Comparison of ENCODE assay signal across 14 cellular contexts in genomic region chr12:2248087-2248900, GRCh38.
A peak's percentile ranks its signal among the peaks of the same experiment; 100 is the strongest.
DNase-seq lines count a peak whose midpoint lies in the region; ATAC-seq and TF ChIP-seq lines count a peak whose summit lies in the region.
"Had no signal": no experiment of that assay in that cellular context is flagged by ENCODE, and none has a peak within 500 bp of the region (broad histone marks: within the 10 kb centered on the region; RNA-seq: fewer than 3 reads in every experiment).

No MANE protein-coding gene starts in this region.

- BruUV-seq in mammary epithelial cell (replicated peaks; lab: Mats Ljungman, UMichigan): no TSS peak

- H3K9ac ChIP-seq in stomach smooth muscle (ENCODE audit: low read length in 2 of 2) (peak overlapping the region; percentile 36 to 75), mammary epithelial cell (ENCODE audit: insufficient read depth, low read length) (no peak overlapping the region)

- peak; percentile 47 for DNase-seq in DMS53 (lab: John Stamatoyannopoulos, UW)
- no peak for DNase-seq in DMS53 treated with DMSO at 0.1 percent for 48 hours (lab: John Stamatoyannopoulos, UW; ENCODE audit: unreplicated experiment)
- no peak for DNase-seq in activated B cell treated with CpG ODN at 0.5 μM for 24 hours
- no peak for DNase-seq in left ventricle myocardium superior
- DNase-seq in activated T-cell treated with anti-CD3 and anti-CD28 coated beads for 4 hours: no peak
- DNase-seq in mammary epithelial cell: no peak
- no peak for DNase-seq in NCI-H510A (lab: John Stamatoyannopoulos, UW)
- DNase-seq: activated naive CD4-positive, alpha-beta T cell; H9; natural killer cell; stimulated activated naive CD8-positive, alpha-beta T cell treated with anti-CD3 and anti-CD28 coated beads, Interleukin-15, Interleukin-2, amounts not matched to agents 100 U/mL and 50 U/mL, for 24 hours had no signal

- no peak overlapping the region for H3K4me2 ChIP-seq in mammary epithelial cell (ENCODE audit: insufficient read depth, low read depth, low read length)

- in situ Hi-C loops in mammary epithelial cell (cut with MboI; ENCODE audit: low sequenced_read_pairs in 2 of 2): no loop called here

- H3K4me3 Mint-ChIP-seq in activated B cell treated with CpG ODN at 0.5 μM for 24 hours: no peak overlapping the region
- H3K4me3 Mint-ChIP-seq: H9, natural killer cell had no signal

- 76% methylated on average over 10 of the region's 17 CpGs for WGBS in mammary epithelial cell (ENCODE audit: low coverage, missing lambda C conversion rate)

- intact Hi-C loops in activated B cell treated with CpG ODN at 0.5 μM for 24 hours (cut with micrococcal nuclease): no loop called here
- intact Hi-C loops in left ventricle myocardium superior (cut with micrococcal nuclease): no loop called here
- intact Hi-C loops in mammary epithelial cell (cut with micrococcal nuclease): no loop called here

- H3K9me3 ChIP-seq in stomach smooth muscle (ENCODE audit: control insufficient read depth in 2 of 2, low read length in 2 of 2) (no peaks in the 10 kb centered on the region), mammary epithelial cell (replicated peaks; ENCODE audit: insufficient read depth, low read length) (no peaks in the 10 kb centered on the region)

- peaks cover 62% of the 10 kb centered on the region for H3K4me1 ChIP-seq in stomach smooth muscle (ENCODE audit: control insufficient read depth, insufficient read depth, low read length)
- H3K4me1 ChIP-seq in mammary epithelial cell (ENCODE audit: insufficient read depth, low read length): peaks cover 5% of the 10 kb centered on the region

- ATAC-seq in activated B cell treated with CpG ODN at 0.5 μM for 24 hours (ENCODE audit: low read depth): no peak
- peak; percentile 49 for ATAC-seq in left ventricle myocardium superior
- ATAC-seq: stimulated activated naive CD8-positive, alpha-beta T cell treated with anti-CD3 and anti-CD28 coated beads, Interleukin-15, Interleukin-2, amounts not matched to agents 100 U/mL and 50 U/mL, for 24 hours had no signal

- no peaks in the 10 kb centered on the region for H3K36me3 Mint-ChIP-seq in activated B cell treated with CpG ODN at 0.5 μM for 24 hours (ENCODE audit: low read depth)
- H3K36me3 Mint-ChIP-seq: natural killer cell had no signal

- POLR2A ChIA-PET in activated B cell treated with CpG ODN at 0.5 μM for 24 hours (lab: Charles Lee): no interaction called here

- H3K27ac ChIP-seq in stomach smooth muscle (ENCODE audit: low read length): peak overlapping the region; percentile 78
- no peak overlapping the region for H3K27ac ChIP-seq in mammary epithelial cell (ENCODE audit: insufficient read depth, low read depth, low read length)
- H3K27ac ChIP-seq: 22Rv1, HL-60 had no signal

- dilution Hi-C loops in mammary epithelial cell (cut with HindIII; ENCODE audit: low sequenced_read_pairs): no loop called here

- peaks cover 50% of the 10 kb centered on the region for H3K4me1 Mint-ChIP-seq in activated B cell treated with CpG ODN at 0.5 μM for 24 hours
- H3K4me1 Mint-ChIP-seq: natural killer cell had no signal

- no peaks in the 10 kb centered on the region for H3K79me2 ChIP-seq in mammary epithelial cell (ENCODE audit: insufficient read depth, low read length)

- H3K4me3 ChIP-seq in stomach smooth muscle (ENCODE audit: low read length in 2 of 2) (peak overlapping the region; percentile 20 to 44), mammary epithelial cell (replicated peaks in 1 of 3; ENCODE audit: insufficient read depth in 1 of 3, low read depth in 2 of 3, low read length in 3 of 3) (no peak overlapping the region)

- H3K36me3 ChIP-seq in stomach smooth muscle (ENCODE audit: control insufficient read depth in 2 of 2, insufficient read depth in 2 of 2, low read length in 2 of 2) (peaks cover 0 to 3% of the 10 kb centered on the region in 2 donors), mammary epithelial cell (ENCODE audit: insufficient read depth, low read length) (no peaks in the 10 kb centered on the region)

- no peaks in the 10 kb centered on the region for H3K9me3 Mint-ChIP-seq in activated B cell treated with CpG ODN at 0.5 μM for 24 hours
- H3K9me3 Mint-ChIP-seq: H9, natural killer cell had no signal

- no peaks in the 10 kb centered on the region for H3K27me3 Mint-ChIP-seq in activated B cell treated with CpG ODN at 0.5 μM for 24 hours

- no peak for TF ChIP-seq CTCF in activated B cell treated with CpG ODN at 0.5 μM for 24 hours (IDR thresholded peaks at IDR 0.05)
- no peak for TF ChIP-seq CTCF in mammary epithelial cell (conservative IDR thresholded peaks at IDR 0.05 in 1 of 2, IDR thresholded peaks at IDR 0.05 in 1 of 2; ENCODE audit: extremely low read depth in 1 of 2, insufficient read depth in 1 of 2, low read depth in 1 of 2, low read length in 2 of 2)

- H2AFZ ChIP-seq in mammary epithelial cell (ENCODE audit: low read depth, low read length): no peak overlapping the region

- no peaks in the 10 kb centered on the region for H3K27me3 ChIP-seq in stomach smooth muscle (ENCODE audit: control insufficient read depth in 1 of 2, insufficient read depth in 2 of 2, low read length in 2 of 2)
- no peaks in the 10 kb centered on the region for H3K27me3 ChIP-seq in mammary epithelial cell (ENCODE audit: insufficient read depth, low read length)

- CTCF ChIA-PET in activated B cell treated with CpG ODN at 0.5 μM for 24 hours (lab: Charles Lee): interaction anchor here (1.0 kb wide), 1 partner anchor 9 kb away, joined by 3 read pairs; no protein-coding TSS in a partner anchor
- CTCF ChIA-PET in mammary epithelial cell (lab: Charles Lee; ENCODE audit: low non-redundant PET): no interaction called here

- H3K27ac Mint-ChIP-seq in activated B cell treated with CpG ODN at 0.5 μM for 24 hours: peak overlapping the region; percentile 78
- H3K27ac Mint-ChIP-seq: natural killer cell had no signal

- H4K20me1 ChIP-seq in mammary epithelial cell (ENCODE audit: insufficient read depth, low read length): no peaks in the 10 kb centered on the region

Comparison
In these comparisons a context has a peak if more than half of its experiments do, and no peak if none do; other contexts are left out.
1. H3K4me3 ChIP-seq: peak in stomach smooth muscle (2 of 2); none in mammary epithelial cell (0 of 3).